Comparison of ENCODE assay signal across 23 cellular contexts in the genomic region with DNA sequence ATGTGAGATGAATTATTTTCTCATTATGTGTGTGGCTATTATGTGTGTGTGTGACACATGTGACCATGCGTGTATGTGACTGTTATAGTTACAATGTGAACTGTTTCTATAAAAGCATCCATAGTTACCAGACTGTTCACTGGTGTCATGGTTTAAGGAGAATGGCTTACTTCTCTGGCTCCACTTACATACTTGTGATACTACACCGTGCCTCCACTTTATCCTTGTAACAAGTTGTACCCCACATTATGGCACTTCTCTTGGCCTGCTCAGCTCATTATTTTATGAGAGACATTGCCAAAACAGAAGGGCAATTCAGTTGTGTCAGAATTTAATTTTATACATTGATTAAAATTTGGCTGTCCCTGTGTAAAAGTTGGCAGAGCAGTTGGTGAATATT.
A peak's percentile ranks its signal among the peaks of the same experiment; 100 is the strongest.
DNase-seq lines count a peak whose midpoint lies in the region; ATAC-seq and TF ChIP-seq lines count a peak whose summit lies in the region.
"Had no signal": no experiment of that assay in that cellular context is flagged by ENCODE, and none has a peak within 500 bp of the region (broad histone marks: within the 10 kb centered on the region; RNA-seq: fewer than 3 reads in every experiment).

No MANE protein-coding gene starts in this region.

- peak overlapping the region; percentile 52; the same call in 1 of the 2 replicates for H3K27ac Mint-ChIP-seq in HFFc6
- peak overlapping the region; percentile 24 for H3K27ac Mint-ChIP-seq in chondrocyte (ENCODE audit: unreplicated experiment)
- H3K27ac Mint-ChIP-seq: CD4-positive, alpha-beta T cell had no signal

- DNase-seq in HFFc6, result no peak
- no peak for DNase-seq in chondrocyte (ENCODE audit: low spot score)
- no peak for DNase-seq in right cardiac atrium
- no peak for DNase-seq in gastrocnemius medialis
- DNase-seq in C1 segment of cervical spinal cord (lab: John Stamatoyannopoulos, UW), result no peak
- no peak for DNase-seq in iPS-NIHi11 (ENCODE audit: low spot score)
- DNase-seq: CD4-positive, alpha-beta T cell; COR-L47; DMS79; KBM-7; MM.1S; NCI-H1092 treated with DMSO at 0.1 percent for 48 hours; NCI-H146; NCI-H2029; NCI-H2227 treated with DMSO at 0.1 percent for 48 hours; NCI-H510A; NCI-H748 treated with DMSO at 0.1 percent for 48 hours; PC-9; RPMI8226; SIG-M5; SK-N-SH had no signal

- H3K4me1 ChIP-seq in right cardiac atrium (ENCODE audit: control insufficient read depth, insufficient read depth, low read length) (peaks cover 2% of the 10 kb centered on the region), gastrocnemius medialis (peaks cover 35 to 38% of the 10 kb centered on the region in 2 donors)

- TF ChIP-seq CTCF in HFFc6 (IDR thresholded peaks at IDR 0.05) (no peak), chondrocyte (IDR thresholded peaks at IDR 0.05) (no peak), gastrocnemius medialis (IDR thresholded peaks at IDR 0.05 in 4 of 5, conservative IDR thresholded peaks at IDR 0.05 in 1 of 5) (no peak)

- no peaks in the 10 kb centered on the region for H3K27me3 Mint-ChIP-seq in HFFc6 (ENCODE audit: insufficient read depth)
- H3K27me3 Mint-ChIP-seq in chondrocyte (ENCODE audit: low read depth), result no peaks in the 10 kb centered on the region
- H3K27me3 Mint-ChIP-seq: CD4-positive, alpha-beta T cell had no signal

- H3K36me3 ChIP-seq in gastrocnemius medialis, result peaks cover 0 to under 1% of the 10 kb centered on the region in 2 donors

- no peak overlapping the region for H3K27ac ChIP-seq in right cardiac atrium (ENCODE audit: low read length)
- peak overlapping the region; percentile 47 to 71 (median 63) for H3K27ac ChIP-seq in gastrocnemius medialis
- H3K27ac ChIP-seq: PC-9 had no signal

- H3K9me3 ChIP-seq in right cardiac atrium (ENCODE audit: control insufficient read depth, low read length), result no peaks in the 10 kb centered on the region
- no peaks in the 10 kb centered on the region for H3K9me3 ChIP-seq in gastrocnemius medialis
- H3K9me3 ChIP-seq: SK-N-SH had no signal

- TF ChIP-seq POLR2A in gastrocnemius medialis (IDR thresholded peaks at IDR 0.05), result no peak

- ATAC-seq in right cardiac atrium (peak; percentile 54), gastrocnemius medialis (peak in 1 of 2 donors; percentile 39), GM18520 (IDR thresholded peaks at IDR 0.05; ENCODE audit: unreplicated experiment) (no peak)
- ATAC-seq: HCT116 had no signal

- H3K4me1 Mint-ChIP-seq in HFFc6 (ENCODE audit: low read depth), result peaks cover 16% of the 10 kb centered on the region
- no peaks in the 10 kb centered on the region for H3K4me1 Mint-ChIP-seq in chondrocyte (ENCODE audit: low read depth)

- in situ Hi-C loops in gastrocnemius medialis (cut with MboI; ENCODE audit: low sequenced_read_pairs in 4 of 4), result no loop called here

- H3K36me3 Mint-ChIP-seq in HFFc6 (ENCODE audit: low read depth) (peaks cover 27% of the 10 kb centered on the region), chondrocyte (ENCODE audit: low read depth) (peaks cover 13% of the 10 kb centered on the region)

- H3K4me3 Mint-ChIP-seq in HFFc6 (no peak overlapping the region), chondrocyte (ENCODE audit: unreplicated experiment) (no peak overlapping the region)
- H3K4me3 Mint-ChIP-seq: CD4-positive, alpha-beta T cell had no signal

- H3K27me3 ChIP-seq in right cardiac atrium (ENCODE audit: control insufficient read depth, insufficient read depth) (no peaks in the 10 kb centered on the region), gastrocnemius medialis (no peaks in the 10 kb centered on the region)

- H3K9me3 Mint-ChIP-seq in HFFc6 (no peaks in the 10 kb centered on the region), chondrocyte (ENCODE audit: low read depth) (no peaks in the 10 kb centered on the region)
- H3K9me3 Mint-ChIP-seq: CD4-positive, alpha-beta T cell had no signal

- H3K4me3 ChIP-seq in right cardiac atrium (ENCODE audit: low read length), result no peak overlapping the region
- H3K4me3 ChIP-seq in gastrocnemius medialis, result no peak overlapping the region
- H3K4me3 ChIP-seq: PC-9 had no signal

- WGBS in right cardiac atrium, result 33% methylated on average over 2 of the region's 2 CpGs

- intact Hi-C loops in right cardiac atrium (cut with DNase I) (no loop called here), gastrocnemius medialis (cut with DNase I; ENCODE audit: low total_unique reads) (no loop called here)
